In the genomic region with DNA sequence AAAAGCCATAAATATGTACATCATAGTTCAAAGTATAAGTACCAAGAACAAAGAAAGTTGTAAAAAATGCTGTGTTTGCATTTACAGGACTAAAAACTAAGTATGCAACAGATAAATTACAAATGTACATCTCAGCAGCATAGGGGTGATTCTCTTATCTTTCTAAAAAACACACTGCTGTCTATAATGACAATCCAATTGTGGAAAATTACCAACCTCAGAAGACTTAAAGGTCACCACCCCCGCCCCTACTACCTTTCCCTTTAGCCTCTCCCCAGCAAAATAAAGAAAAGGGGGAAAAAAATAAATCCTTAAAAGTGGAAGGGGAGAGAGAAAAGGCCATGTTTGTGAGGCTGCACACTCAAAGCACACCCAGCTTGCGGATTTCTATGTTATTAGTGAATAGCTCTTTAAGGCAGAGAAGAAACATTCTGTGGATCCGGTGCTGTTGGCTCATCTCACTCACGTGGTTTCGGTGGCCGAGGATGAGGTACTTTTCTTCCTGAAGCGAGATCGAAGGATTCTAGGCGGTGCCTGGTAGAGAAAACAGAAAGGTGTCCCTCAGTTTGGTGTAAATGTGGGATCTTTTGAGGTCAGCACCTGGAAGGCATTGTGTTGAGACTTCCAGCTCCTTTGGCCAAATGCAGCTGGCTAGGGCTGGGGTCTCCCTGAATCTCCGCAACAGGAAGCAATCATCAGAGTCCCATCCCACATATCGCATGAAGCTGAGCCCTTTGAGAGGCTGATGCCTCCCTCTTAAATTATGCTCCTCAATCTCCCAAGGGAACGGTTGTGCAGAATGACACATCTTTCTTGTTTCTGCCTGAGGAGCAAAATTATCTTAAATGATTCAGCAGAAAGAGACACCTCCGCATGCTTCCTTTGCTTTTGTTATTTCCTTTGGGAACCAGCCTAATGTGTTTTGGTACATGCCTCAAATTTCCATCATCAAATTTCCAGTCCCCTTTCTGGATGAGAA, we compare ENCODE assay signal across 14 cellular contexts. TPM values are rescaled to one million over a fixed set of nuclear protein-coding genes. Genes with fewer than 3 reads are reported as not detected.
DNase-seq lines count a peak whose midpoint lies in the region; ATAC-seq, FAIRE-seq and TF ChIP-seq lines count a peak whose summit lies in the region.
"Had no signal": no experiment of that assay in that cellular context is flagged by ENCODE, and none has a peak within 500 bp of the region (broad histone marks: within the 10 kb centered on the region; RNA-seq: fewer than 3 reads in every experiment).

No MANE protein-coding gene starts in this region.

- FAIRE-seq in small intestine (lab: Jason Lieb, UNC): no peak

- H3K36me3 ChIP-seq in small intestine (ENCODE audit: control insufficient read depth in 2 of 2, insufficient read depth in 2 of 2, low read length in 2 of 2): no peaks in the 10 kb centered on the region

- intact Hi-C loops in dorsolateral prefrontal cortex (cut with DNase I): loop anchor here in 1 of 2 donors (10.0 kb wide), 1 partner anchor 78 kb away; no protein-coding TSS in a partner anchor
- intact Hi-C loops in sciatic nerve (cut with DNase I): no loop called here

- peak overlapping the region in 52 of 59 donors; percentile 3 to 88 (median 70) for H3K27ac ChIP-seq in dorsolateral prefrontal cortex
- H3K27ac ChIP-seq in small intestine (ENCODE audit: low read depth in 1 of 2, low read length in 1 of 2): no peak overlapping the region
- H3K27ac ChIP-seq: coronary artery, SJCRH30, vagina had no signal

- H3K9me3 ChIP-seq in small intestine (ENCODE audit: control insufficient read depth, low read depth): no peaks in the 10 kb centered on the region
- H3K9me3 ChIP-seq: SJCRH30, vagina had no signal

- H3K27me3 ChIP-seq in dorsolateral prefrontal cortex (no peaks in the 10 kb centered on the region), small intestine (ENCODE audit: control insufficient read depth in 2 of 2, insufficient read depth in 2 of 2, low read length in 2 of 2) (no peaks in the 10 kb centered on the region)
- H3K27me3 ChIP-seq: SJCRH30, vagina had no signal

- H3K4me3 ChIP-seq in dorsolateral prefrontal cortex: peak overlapping the region in 44 of 59 donors; percentile 7 to 54 (median 32)
- no peak overlapping the region for H3K4me3 ChIP-seq in small intestine (ENCODE audit: low read depth in 1 of 2, low read length in 2 of 2)
- H3K4me3 ChIP-seq: coronary artery, lung, SJCRH30, vagina had no signal

- peak; percentile 55 for ATAC-seq in sciatic nerve

- peak; percentile 48 for DNase-seq in EH (ENCODE audit: low read depth)
- DNase-seq in NCI-H226: peak; percentile 60
- DNase-seq in dorsolateral prefrontal cortex: peak in 4 of 10 donors; percentile 39 to 66 (median 52)
- no peak for DNase-seq in sciatic nerve (ENCODE audit: low spot score)
- DNase-seq in NCI-H446 treated with DMSO at 0.1 percent for 48 hours (lab: John Stamatoyannopoulos, UW): no peak
- DNase-seq in NCI-H2107 (lab: John Stamatoyannopoulos, UW): no peak
- DNase-seq in small intestine: no peak
- no peak for DNase-seq in RKO (ENCODE audit: low spot score)
- DNase-seq: activated CD4-positive, CD25-positive, alpha-beta regulatory T cell treated with anti-CD3 and anti-CD28 coated beads, Interleukin-2, amount 50 U/mL, for 72 hours; DMS79; SJCRH30 had no signal

- no peak for TF ChIP-seq CTCF in dorsolateral prefrontal cortex (IDR thresholded peaks at IDR 0.05 in 54 of 56, conservative IDR thresholded peaks at IDR 0.05 in 2 of 56; ENCODE audit: low read depth in 1 of 56, partially characterized antibody in 56 of 56)

- 54 to 69% (median 57%) methylated on average over 13 of the region's 13 CpGs for WGBS in small intestine, 3 donors

- H3K4me1 ChIP-seq in small intestine (ENCODE audit: control insufficient read depth in 2 of 2, insufficient read depth in 1 of 2, low read depth in 1 of 2, low read length in 1 of 2): no peaks in the 10 kb centered on the region
- H3K4me1 ChIP-seq: SJCRH30, vagina had no signal

RNA-seq across cellular contexts. Expression of a gene that starts 17.6 kb away (rescaled TPM):
- total RNA-seq in dorsolateral prefrontal cortex: 10 to 100 TPM; 30.4 to 72.1 (median 52.3) TPM
- total RNA-seq in sciatic nerve: 21.5 TPM
- polyA plus RNA-seq in small intestine: 10 to 100 TPM; 65.4 to 78.5 (median 78.5) TPM

RNA-seq across cellular contexts. Expression of a gene that starts 21.6 kb away (rescaled TPM):
- total RNA-seq in dorsolateral prefrontal cortex (100 to 1,000 TPM in 3 of 120 experiments, 10 to 100 TPM in 117; 46.6 to 117 (median 78.3) TPM), sciatic nerve (60.0 TPM)
- 10 to 100 TPM; 69.2 to 82.1 (median 71.2) TPM for polyA plus RNA-seq in small intestine

Comparison
In these comparisons a context has a peak if more than half of its experiments do, and no peak if none do; other contexts are left out.
1. DNase-seq: peak in EH (single experiment) and NCI-H226 (single experiment); none in sciatic nerve (single experiment), NCI-H446 treated with DMSO at 0.1 percent for 48 hours (single experiment), NCI-H2107 (single experiment), small intestine (single experiment) and RKO (single experiment).
2. H3K27ac ChIP-seq: peak in dorsolateral prefrontal cortex (52 of 59); none in small intestine (0 of 2).
3. H3K4me3 ChIP-seq: peak in dorsolateral prefrontal cortex (44 of 59); none in small intestine (0 of 2).